In the genomic region with DNA sequence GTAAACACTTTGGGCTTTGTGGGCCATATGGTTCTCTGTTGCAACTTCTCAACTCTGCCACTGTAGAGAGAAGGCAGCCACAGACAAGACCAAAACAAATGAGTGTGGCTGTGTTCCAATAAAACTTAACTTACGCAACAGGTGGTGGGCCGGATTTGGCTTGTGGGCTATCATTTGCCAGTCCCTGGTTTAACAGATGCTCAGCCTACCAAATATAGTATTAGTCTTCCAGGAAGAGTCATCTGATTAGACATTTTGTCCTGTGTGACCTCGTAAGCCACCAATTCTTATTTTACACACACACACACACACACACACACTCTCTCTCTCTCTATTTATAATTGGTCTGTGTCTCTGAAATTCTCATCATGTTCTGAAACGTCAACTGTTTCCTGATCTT, we compare ENCODE assay signal across 8 cellular contexts.
DNase-seq lines count a peak whose midpoint lies in the region; ATAC-seq lines count a peak whose summit lies in the region.

No MANE protein-coding gene starts in this region.

- no peaks in the 10 kb centered on the region for H3K4me1 ChIP-seq in CD4-positive, alpha-beta memory T cell (ENCODE audit: insufficient read depth, low read length)
- peaks cover 4 to 17% of the 10 kb centered on the region in 2 donors for H3K4me1 ChIP-seq in muscle layer of duodenum (ENCODE audit: control insufficient read depth in 1 of 2, insufficient read depth in 2 of 2, low read length in 2 of 2)

- no peaks in the 10 kb centered on the region for H3K36me3 ChIP-seq in CD4-positive, alpha-beta memory T cell (ENCODE audit: insufficient read depth, low read length)
- H3K36me3 ChIP-seq in muscle layer of duodenum (ENCODE audit: control insufficient read depth in 1 of 2, insufficient read depth in 2 of 2, low read length in 2 of 2): no peaks in the 10 kb centered on the region

- CTCF ChIA-PET in CD4-positive, alpha-beta memory T cell (lab: Charles Lee; ENCODE audit: partially characterized antibody): no interaction called here

- peaks cover 10 to 23% (median 16%) of the 10 kb centered on the region in 4 donors for H3K4me1 Mint-ChIP-seq in CD4-positive, alpha-beta memory T cell

- H3K9me3 ChIP-seq in CD4-positive, alpha-beta memory T cell (ENCODE audit: control insufficient read depth in 1 of 2, low read length in 2 of 2): no peaks in the 10 kb centered on the region
- no peaks in the 10 kb centered on the region for H3K9me3 ChIP-seq in muscle layer of duodenum (ENCODE audit: control insufficient read depth in 1 of 2, low read length in 2 of 2)

- H3K27ac Mint-ChIP-seq in CD4-positive, alpha-beta memory T cell: peak overlapping the region in 6 of 7 donors; percentile 20 to 84 (median 61)

- no peak for ATAC-seq in GM18909 (IDR thresholded peaks at IDR 0.05; ENCODE audit: poor library complexity, unreplicated experiment)
- no peak for ATAC-seq in GM21576 (IDR thresholded peaks at IDR 0.05; ENCODE audit: unreplicated experiment)

- H3K27me3 Mint-ChIP-seq in CD4-positive, alpha-beta memory T cell: no peaks in the 10 kb centered on the region

- intact Hi-C loops in CD4-positive, alpha-beta memory T cell (cut with micrococcal nuclease): no loop called here

- no peak overlapping the region for H3K4me3 ChIP-seq in CD4-positive, alpha-beta memory T cell (ENCODE audit: low read length in 2 of 2)
- no peak overlapping the region for H3K4me3 ChIP-seq in muscle layer of duodenum (ENCODE audit: low read depth in 1 of 2, low read length in 2 of 2)

- peaks cover 0 to 2% (median 0%) of the 10 kb centered on the region in 8 donors for H3K9me3 Mint-ChIP-seq in CD4-positive, alpha-beta memory T cell

- H3K36me3 Mint-ChIP-seq in CD4-positive, alpha-beta memory T cell: peaks cover 18 to 25% of the 10 kb centered on the region in 2 donors

- peak in 3 of 5 donors; percentile 10 to 28 (median 17) for DNase-seq in CD4-positive, alpha-beta memory T cell
- DNase-seq in NCI-H1694 (lab: John Stamatoyannopoulos, UW): peak; percentile 46
- DNase-seq in astrocyte of the hippocampus (ENCODE audit: low read depth, low spot score): peak; percentile 69
- DNase-seq in activated CD8-positive, alpha-beta memory T cell treated with anti-CD3 and anti-CD28 coated beads, Interleukin-2, amount 50 U/mL, for 48 hours: no peak
- DNase-seq in OCI-M2 (lab: John Stamatoyannopoulos, UW; ENCODE audit: unreplicated experiment): no peak

- POLR2A ChIA-PET in CD4-positive, alpha-beta memory T cell (lab: Charles Lee; ENCODE audit: partially characterized antibody): no interaction called here

- H3K27ac ChIP-seq in CD4-positive, alpha-beta memory T cell (ENCODE audit: low read depth, low read length): no peak overlapping the region
- H3K27ac ChIP-seq in muscle layer of duodenum (ENCODE audit: low read length): peak overlapping the region; percentile 76

- H3K27me3 ChIP-seq in CD4-positive, alpha-beta memory T cell (ENCODE audit: insufficient read depth, low read length): no peaks in the 10 kb centered on the region
- H3K27me3 ChIP-seq in muscle layer of duodenum (ENCODE audit: low read depth, low read length): no peaks in the 10 kb centered on the region

- H3K4me3 Mint-ChIP-seq in CD4-positive, alpha-beta memory T cell: peak overlapping the region in 1 of 8 donors; percentile 48

Comparison
In these comparisons a context has a peak if more than half of its experiments do, and no peak if none do; other contexts are left out.
1. DNase-seq: peak in CD4-positive, alpha-beta memory T cell (3 of 5), NCI-H1694 (single experiment) and astrocyte of the hippocampus (single experiment); none in activated CD8-positive, alpha-beta memory T cell treated with anti-CD3 and anti-CD28 coated beads, Interleukin-2, amount 50 U/mL, for 48 hours (single experiment) and OCI-M2 (single experiment).